In genomic region chr11:128290106-128290840, GRCh38 we compare ENCODE assay signal across 8 cellular contexts.
DNase-seq lines count a peak whose midpoint lies in the region; ATAC-seq, FAIRE-seq and TF ChIP-seq lines count a peak whose summit lies in the region.

No MANE protein-coding gene starts in this region.

- peak; percentile 86 for FAIRE-seq in colon (lab: Jason Lieb, UNC)

- peak; percentile 77 for ATAC-seq in GM18867 (IDR thresholded peaks at IDR 0.05; ENCODE audit: unreplicated experiment)
- peak; percentile 68 for ATAC-seq in HG03064 (IDR thresholded peaks at IDR 0.05; ENCODE audit: low read depth, unreplicated experiment)

- H3K4me3 ChIP-seq in lower leg skin (ENCODE audit: low read depth, poor library complexity, severe bottlenecking): no peak overlapping the region

- no peak for TF ChIP-seq POLR2A in lower leg skin (IDR thresholded peaks at IDR 0.05)

- 22 to 23% methylated on average over 16 of the region's 16 CpGs for WGBS in lower leg skin, 2 donors

- intact Hi-C loops in lower leg skin (cut with DNase I; ENCODE audit: low total_unique reads): loop anchor here (5.0 kb wide), 1 partner anchor 133 kb away; no protein-coding TSS in a partner anchor

- peak in 1 of 3 donors; percentile 37 for TF ChIP-seq CTCF in lower leg skin (IDR thresholded peaks at IDR 0.05)

- DNase-seq in AML-193 (lab: John Stamatoyannopoulos, UW) (peak; percentile 59 to 75), NCI-H2196 treated with DMSO at 0.1 percent for 48 hours (lab: John Stamatoyannopoulos, UW; ENCODE audit: unreplicated experiment) (peak; percentile 80), lower leg skin (ENCODE audit: low spot score in 2 of 2) (peak; percentile 70 to 87)
- DNase-seq in activated CD4-positive, alpha-beta T cell treated with anti-CD3 and anti-CD28 coated beads for 1 hour: peak; percentile 49
- DNase-seq in stimulated activated CD4-positive, alpha-beta T cell treated with anti-CD3 and anti-CD28 coated beads, TNF-alpha, amount 100 ng/mL, for 4 hours (ENCODE audit: low read depth in 3 of 3): peak; percentile 42 to 61 (median 45)
